2 cellular contexts compared by ENCODE assay signal in genomic region chr3:85251766-85252165, GRCh38.
TF ChIP-seq lines count a peak whose summit lies in the region.

No MANE protein-coding gene starts in this region.

TF ChIP-seq in IMR-90, 13 proteins besides CTCF, POLR2A, EP300 and RAD21:
- TF ChIP-seq RFX5 (IDR thresholded peaks at IDR 0.05; ENCODE audit: low read depth, low read length) (no peak), MAFK (IDR thresholded peaks at IDR 0.05; ENCODE audit: low read depth, low read length) (peak; percentile 72)

TF ChIP-seq in H1, 55 proteins besides CTCF, POLR2A, EP300 and RAD21:
- TF ChIP-seq CBX8 (IDR thresholded peaks at IDR 0.05; ENCODE audit: borderline replicate concordance, low read depth, low read length) = no peak
- TF ChIP-seq TAF1 (IDR thresholded peaks at IDR 0.05; ENCODE audit: low read depth, low read length) = no peak
- no peak for TF ChIP-seq RNF2 (IDR thresholded peaks at IDR 0.05; ENCODE audit: borderline replicate concordance, low read depth, low read length, missing control alignments, poor library complexity, severe bottlenecking)
- peak; percentile 59; the same call in 1 of the 2 replicates for TF ChIP-seq MAFK (IDR thresholded peaks at IDR 0.05; ENCODE audit: low read depth, low read length)
